1 cellular context compared by ENCODE assay signal in genomic region chr19:36604656-36605100, GRCh38.
TF ChIP-seq lines count a peak whose summit lies in the region.

No MANE protein-coding gene starts in this region.

TF ChIP-seq in HepG2, 621 proteins besides CTCF, POLR2A, EP300 and RAD21 (continued from another document and continues in another):
- TF ChIP-seq CSRNP2 (CRISPR knock-in tag; conservative IDR thresholded peaks at IDR 0.05; ENCODE audit: low read depth) (no peak), POGZ (CRISPR knock-in tag; IDR thresholded peaks at IDR 0.05) (0 out of 2 replicates have a peak, but pooled peaks have one; percentile 3), ZNF350 (CRISPR knock-in tag; IDR thresholded peaks at IDR 0.05; ENCODE audit: borderline replicate concordance, low read depth) (peak; percentile 78; the same call in 1 of the 2 replicates), AGO1 (IDR thresholded peaks at IDR 0.05; ENCODE audit: low read depth, low read length, poor library complexity, severe bottlenecking) (no peak), PHF21A (CRISPR knock-in tag; IDR thresholded peaks at IDR 0.05) (peak; percentile 66), ZNF251 (CRISPR knock-in tag; IDR thresholded peaks at IDR 0.05) (no peak), ZFP82 (CRISPR knock-in tag; IDR thresholded peaks at IDR 0.05; ENCODE audit: borderline replicate concordance) (peak; percentile 40; the same call in 1 of the 2 replicates), ZSCAN29 (CRISPR knock-in tag; conservative IDR thresholded peaks at IDR 0.05) (0 out of 2 replicates have a peak, but pooled peaks have one; percentile 35), JUND (CRISPR knock-in tag; IDR thresholded peaks at IDR 0.05) (peak; percentile 45; the same call in 1 of the 2 replicates), U2AF1 (optimal IDR thresholded peaks at IDR 0.05; ENCODE audit: low read depth, low read length) (no peak), USF2 (IDR thresholded peaks at IDR 0.05; ENCODE audit: low read depth, low read length) (no peak), USF2 (CRISPR knock-in tag; IDR thresholded peaks at IDR 0.05; ENCODE audit: borderline replicate concordance) (peak; percentile 33; the same call in 1 of the 2 replicates), FIP1L1 (IDR thresholded peaks at IDR 0.05; ENCODE audit: borderline replicate concordance, insufficient read depth, low read depth, low read length) (no peak), SRSF1 (optimal IDR thresholded peaks at IDR 0.05; ENCODE audit: low read depth, low read length) (peak; percentile 96), ZNF207 (IDR thresholded peaks at IDR 0.05; ENCODE audit: borderline replicate concordance) (no peak), FOXO1 (CRISPR knock-in tag; IDR thresholded peaks at IDR 0.05) (no peak), ZNF337 (CRISPR knock-in tag; IDR thresholded peaks at IDR 0.05; ENCODE audit: borderline replicate concordance, low read depth) (0 out of 2 replicates have a peak, but pooled peaks have one; percentile 42), ZXDC (CRISPR knock-in tag; IDR thresholded peaks at IDR 0.05) (0 out of 2 replicates have a peak, but pooled peaks have one; percentile 15), ZNF460 (CRISPR knock-in tag; IDR thresholded peaks at IDR 0.05; ENCODE audit: borderline replicate concordance) (no peak), ZNF101 (CRISPR knock-in tag; IDR thresholded peaks at IDR 0.05; ENCODE audit: borderline replicate concordance, low read depth) (no peak), EED (CRISPR knock-in tag; IDR thresholded peaks at IDR 0.05) (peak; percentile 65), TOE1 (CRISPR knock-in tag; IDR thresholded peaks at IDR 0.05) (no peak), CHD4 (IDR thresholded peaks at IDR 0.05; ENCODE audit: borderline replicate concordance, low read length) (no peak), KMT2B (CRISPR knock-in tag; IDR thresholded peaks at IDR 0.05) (0 out of 2 replicates have a peak, but pooled peaks have one; percentile 15), ZSCAN31 (CRISPR knock-in tag; IDR thresholded peaks at IDR 0.05; ENCODE audit: low read depth) (0 out of 2 replicates have a peak, but pooled peaks have one; percentile 33), ZBTB26 (CRISPR knock-in tag; IDR thresholded peaks at IDR 0.05; ENCODE audit: borderline replicate concordance) (no peak), GABPA (IDR thresholded peaks at IDR 0.05; ENCODE audit: low read depth, low read length) (0 out of 2 replicates have a peak, but pooled peaks have one; percentile 14), GABPA (CRISPR knock-in tag; IDR thresholded peaks at IDR 0.05; ENCODE audit: low read depth) (no peak), TFDP2 (CRISPR knock-in tag; IDR thresholded peaks at IDR 0.05) (peak; percentile 90), MXI1 (IDR thresholded peaks at IDR 0.05; ENCODE audit: borderline replicate concordance, low read depth, low read length) (peak; percentile 90; the same call in 2 of the 3 replicates), HIVEP1 (CRISPR knock-in tag; IDR thresholded peaks at IDR 0.05) (peak; percentile 72; the same call in 1 of the 2 replicates), ARNTL (CRISPR knock-in tag; IDR thresholded peaks at IDR 0.05) (0 out of 2 replicates have a peak, but pooled peaks have one; percentile 25), SIN3A (IDR thresholded peaks at IDR 0.05; ENCODE audit: borderline replicate concordance, low read depth, low read length) (peak; percentile 97), MTF2 (CRISPR knock-in tag; IDR thresholded peaks at IDR 0.05; ENCODE audit: borderline replicate concordance) (0 out of 2 replicates have a peak, but pooled peaks have one; percentile 14), SP2 (CRISPR knock-in tag; IDR thresholded peaks at IDR 0.05) (0 out of 2 replicates have a peak, but pooled peaks have one; percentile 43), MAX (IDR thresholded peaks at IDR 0.05) (peak; percentile 51), SP5 (CRISPR knock-in tag; IDR thresholded peaks at IDR 0.05; ENCODE audit: borderline replicate concordance, low read depth) (peak; percentile 36; the same call in 1 of the 2 replicates), KDM2A (CRISPR knock-in tag; IDR thresholded peaks at IDR 0.05; ENCODE audit: borderline replicate concordance, low read depth) (no peak), ZNF335 (CRISPR knock-in tag; IDR thresholded peaks at IDR 0.05) (0 out of 2 replicates have a peak, but pooled peaks have one; percentile 24), HOXD1 (CRISPR knock-in tag; IDR thresholded peaks at IDR 0.05) (peak; percentile 21; the same call in 1 of the 2 replicates), ASH2L (IDR thresholded peaks at IDR 0.05; ENCODE audit: insufficient read length, low read depth, low read length) (no peak), ZNF567 (CRISPR knock-in tag; IDR thresholded peaks at IDR 0.05; ENCODE audit: borderline replicate concordance) (peak; percentile 15; the same call in 1 of the 2 replicates), SPEN (CRISPR knock-in tag; IDR thresholded peaks at IDR 0.05; ENCODE audit: low read depth) (peak; percentile 13; the same call in 1 of the 2 replicates), ZNF878 (CRISPR knock-in tag; IDR thresholded peaks at IDR 0.05) (no peak), ZFP36L1 (CRISPR knock-in tag; IDR thresholded peaks at IDR 0.05) (no peak), PATZ1 (CRISPR knock-in tag; IDR thresholded peaks at IDR 0.05) (peak; percentile 93), KLF6 (CRISPR knock-in tag; IDR thresholded peaks at IDR 0.05) (0 out of 2 replicates have a peak, but pooled peaks have one; percentile 4), IRX3 (CRISPR knock-in tag; IDR thresholded peaks at IDR 0.05; ENCODE audit: borderline replicate concordance, low read depth) (no peak), ZNF263 (CRISPR knock-in tag; IDR thresholded peaks at IDR 0.05) (no peak), ZNF576 (CRISPR knock-in tag; IDR thresholded peaks at IDR 0.05) (no peak), STAT6 (CRISPR knock-in tag; IDR thresholded peaks at IDR 0.05; ENCODE audit: borderline replicate concordance) (no peak), ARNT2 (CRISPR knock-in tag; IDR thresholded peaks at IDR 0.05; ENCODE audit: low read depth) (peak; percentile 20; the same call in 1 of the 2 replicates)
